Comparison of ENCODE assay signal across 8 cellular contexts in genomic region chr1:156704930-156705320, GRCh38. TPM values are rescaled to one million over a fixed set of nuclear protein-coding genes. Genes with fewer than 3 reads are reported as not detected.
DNase-seq lines count a peak whose midpoint lies in the region; ATAC-seq and TF ChIP-seq lines count a peak whose summit lies in the region.

No MANE protein-coding gene starts in this region.

- TF ChIP-seq CTCF in HFFc6 (IDR thresholded peaks at IDR 0.05), result no peak
- TF ChIP-seq CTCF in heart right ventricle (IDR thresholded peaks at IDR 0.05), result no peak

- H3K9me3 ChIP-seq in heart right ventricle, result no peaks in the 10 kb centered on the region

- peak overlapping the region; percentile 84 for H3K4me3 Mint-ChIP-seq in HFFc6

- H3K27me3 Mint-ChIP-seq in HFFc6 (ENCODE audit: insufficient read depth), result peaks cover 7% of the 10 kb centered on the region

- peaks cover 44% of the 10 kb centered on the region for H3K4me1 ChIP-seq in ACC112 (ENCODE audit: control insufficient read depth, insufficient read depth, low read length, unreplicated experiment)
- H3K4me1 ChIP-seq in heart right ventricle, result peaks cover 17 to 58% (median 36%) of the 10 kb centered on the region in 9 donors
- peaks cover 21% of the 10 kb centered on the region for H3K4me1 ChIP-seq in rectal smooth muscle tissue (ENCODE audit: control insufficient read depth, insufficient read depth, low read length)

- H3K79me2 ChIP-seq in ACC112 (ENCODE audit: control insufficient read depth, insufficient read depth, low read length, unreplicated experiment), result no peaks in the 10 kb centered on the region

- no peaks in the 10 kb centered on the region for H3K36me3 Mint-ChIP-seq in HFFc6 (ENCODE audit: low read depth)

- no peaks in the 10 kb centered on the region for H3K9me3 Mint-ChIP-seq in HFFc6

- ATAC-seq in heart right ventricle (peak in 1 of 8 donors; percentile 30), GM18907 (IDR thresholded peaks at IDR 0.05; ENCODE audit: unreplicated experiment) (no peak), GM19463 (IDR thresholded peaks at IDR 0.05; ENCODE audit: unreplicated experiment) (no peak)

- H3K4me3 ChIP-seq in ACC112 (ENCODE audit: low read depth, low read length) (peak overlapping the region; percentile 71), heart right ventricle (peak overlapping the region in 9 of 10 donors; percentile 31 to 53 (median 48)), rectal smooth muscle tissue (ENCODE audit: low read length) (peak overlapping the region; percentile 62)

- peaks cover 68% of the 10 kb centered on the region for H3K4me1 Mint-ChIP-seq in HFFc6 (ENCODE audit: low read depth)

- H3K36me3 ChIP-seq in ACC112 (ENCODE audit: insufficient read depth, low read length) (no peaks in the 10 kb centered on the region), heart right ventricle (peaks cover 0 to 3% (median 0%) of the 10 kb centered on the region in 9 donors), rectal smooth muscle tissue (ENCODE audit: control insufficient read depth, insufficient read depth, low read length) (no peaks in the 10 kb centered on the region)

- H3K27ac ChIP-seq in ACC112 (ENCODE audit: low read depth, low read length), result no peak overlapping the region
- H3K27ac ChIP-seq in heart right ventricle, result no peak overlapping the region
- no peak overlapping the region for H3K27ac ChIP-seq in rectal smooth muscle tissue (ENCODE audit: low read depth, low read length)

- DNase-seq in HFFc6 (peak; percentile 68), heart right ventricle (peak in 1 of 2 donors; percentile 33), HuH-7 (ENCODE audit: low spot score) (no peak)
- peak; percentile 66 to 74 for DNase-seq in activated T-cell treated with anti-CD3 and anti-CD28 coated beads, Interleukin-2, amount 50 U/mL, for 48 hours

- WGBS in heart right ventricle, 2 donors, result 4 to 6% methylated on average over 26 to 29 of the region's 29 CpGs

- H2AFZ ChIP-seq in ACC112 (ENCODE audit: low read length, unreplicated experiment), result peak overlapping the region; percentile 18

- no peak overlapping the region for H3K9ac ChIP-seq in rectal smooth muscle tissue (ENCODE audit: low read length)

- peak overlapping the region; percentile 75 for H3K27ac Mint-ChIP-seq in HFFc6

- H3K27me3 ChIP-seq in ACC112 (ENCODE audit: insufficient read depth, low read length), result no peaks in the 10 kb centered on the region
- H3K27me3 ChIP-seq in heart right ventricle, result peaks cover 5 to 70% (median 53%) of the 10 kb centered on the region in 7 donors
- H3K27me3 ChIP-seq in rectal smooth muscle tissue (ENCODE audit: control insufficient read depth, insufficient read depth, low read length), result peaks cover 15% of the 10 kb centered on the region

- intact Hi-C loops in heart right ventricle (cut with DNase I), result no loop called here

RNA-seq across cellular contexts. Expression of gene CRABP2, which starts 0.5 kb away (rescaled TPM):
- total RNA-seq in HFFc6 (2021; fragmentation: NEBNext Ultra II Directional; extraction: Animal tissue kit (Norgen Biotek cat#: 25700)), result 10 to 100 TPM; 55.9 to 70.4 (median 59.2) TPM
- total RNA-seq in heart right ventricle, result 1 to 10 TPM in 4 of 10 donors, under 1 TPM in 5, not detected in 1; 0.25 to 2.7 (median 0.64) TPM
- polyA plus RNA-seq in heart right ventricle, result 1 to 10 TPM; 1.5 to 1.8 TPM

RNA-seq across cellular contexts. Expression of gene METTL25B, which starts 23.3 kb away (rescaled TPM):
- 10 to 100 TPM; 11.2 to 16.0 (median 13.9) TPM for total RNA-seq in HFFc6 (2021; fragmentation: NEBNext Ultra II Directional; extraction: Animal tissue kit (Norgen Biotek cat#: 25700))
- 10 to 100 TPM; 12.8 to 18.8 (median 15.2) TPM for total RNA-seq in heart right ventricle
- 10 to 100 TPM; 17.0 to 45.2 TPM for polyA plus RNA-seq in heart right ventricle

RNA-seq across cellular contexts. Expression of gene ISG20L2, which starts 23.6 kb away (rescaled TPM):
- 10 to 100 TPM; 16.2 to 26.9 (median 20.6) TPM for total RNA-seq in HFFc6 (2021; fragmentation: NEBNext Ultra II Directional; extraction: Animal tissue kit (Norgen Biotek cat#: 25700))
- 10 to 100 TPM; 10.5 to 17.5 (median 15.2) TPM for total RNA-seq in heart right ventricle
- polyA plus RNA-seq in heart right ventricle, result 10 to 100 TPM in 1 of 2 donors, 1 to 10 TPM in 1; 5.7 to 11.3 TPM

RNA-seq across cellular contexts. Expression of gene NES, which starts 27.7 kb away (rescaled TPM):
- 100 to 1,000 TPM; 106 to 126 (median 116) TPM for total RNA-seq in HFFc6 (2021; fragmentation: NEBNext Ultra II Directional; extraction: Animal tissue kit (Norgen Biotek cat#: 25700))
- total RNA-seq in heart right ventricle, result 100 to 1,000 TPM in 9 of 10 donors, 10 to 100 TPM in 1; 84.6 to 389 (median 196) TPM
- 100 to 1,000 TPM in 1 of 2 donors, 10 to 100 TPM in 1; 46.8 to 116 TPM for polyA plus RNA-seq in heart right ventricle

RNA-seq across cellular contexts. Expression of gene MRPL24, which starts 36.0 kb away (rescaled TPM):
- total RNA-seq in HFFc6 (2021; fragmentation: NEBNext Ultra II Directional; extraction: Animal tissue kit (Norgen Biotek cat#: 25700)), result 10 to 100 TPM; 82.5 to 93.7 (median 86.8) TPM
- total RNA-seq in heart right ventricle, result 100 to 1,000 TPM in 2 of 10 donors, 10 to 100 TPM in 8; 70.3 to 105 (median 86.7) TPM
- polyA plus RNA-seq in heart right ventricle, result 100 to 1,000 TPM; 157 to 250 TPM

Comparison
In these comparisons a context has a peak if more than half of its experiments do, and no peak if none do; other contexts are left out.
1. RNA of gene CRABP2, which starts 0.5 kb away (total RNA-seq): 55.9 to 70.4 TPM in HFFc6; 0.25 to 2.7 TPM in heart right ventricle; every median in the first group is over 10 times any median in the second.
2. Peak in every context shown above with its lines, with median percentiles within 50 percentile points of each other: H3K4me3 ChIP-seq.